1 cellular context compared by ENCODE assay signal in the genomic region with DNA sequence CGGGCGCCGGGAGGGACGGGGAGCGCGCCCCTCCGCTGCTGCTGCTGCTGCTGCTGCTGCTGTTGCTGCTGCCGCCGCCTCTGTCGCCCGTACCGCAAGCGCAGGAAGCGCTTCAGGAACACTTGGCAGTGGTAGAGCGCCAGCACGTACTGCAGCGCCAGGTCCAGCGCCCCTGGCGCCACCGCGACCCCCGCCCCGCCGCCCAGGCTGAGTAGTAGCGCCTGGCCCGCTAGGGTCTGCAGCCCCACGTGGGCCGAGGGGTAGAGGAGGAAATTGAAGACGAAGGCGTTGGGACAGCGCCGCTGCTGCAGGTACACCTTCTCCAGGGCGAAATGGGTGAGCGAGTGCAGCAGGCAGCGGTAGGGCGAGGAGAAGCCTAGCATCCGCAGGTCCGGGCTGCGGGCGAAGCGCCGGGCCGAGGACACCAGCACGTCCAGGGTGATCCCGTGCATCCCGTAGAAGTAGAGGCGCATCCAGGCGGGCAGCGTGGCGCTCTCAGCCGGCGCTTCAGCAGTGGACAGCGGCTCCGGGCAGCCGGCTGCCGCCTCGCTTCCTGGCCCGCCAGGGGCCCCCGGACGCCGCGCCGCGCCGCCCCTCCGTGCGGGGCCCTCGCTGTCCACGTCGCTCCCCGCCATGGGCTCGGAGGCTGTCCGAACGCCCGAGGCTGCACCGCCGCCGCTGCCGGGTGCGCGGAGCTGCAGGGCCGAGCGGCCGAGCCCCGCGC.
TF ChIP-seq lines count a peak whose summit lies in the region.

Gene TMEM229A, minus strand, starts transcription at position 699 of the 724 bp plus-strand sequence. Its CDS starts 64 bp downstream, at position 635.

TF ChIP-seq in HEK293, 187 proteins besides CTCF, POLR2A, EP300 and RAD21 (continued from another document):
- TF ChIP-seq ZBTB44 (tag by site-specific recombination; IDR thresholded peaks at IDR 0.05): peak; percentile 68; the same call in 1 of the 2 replicates
- TF ChIP-seq, protein P1, sequence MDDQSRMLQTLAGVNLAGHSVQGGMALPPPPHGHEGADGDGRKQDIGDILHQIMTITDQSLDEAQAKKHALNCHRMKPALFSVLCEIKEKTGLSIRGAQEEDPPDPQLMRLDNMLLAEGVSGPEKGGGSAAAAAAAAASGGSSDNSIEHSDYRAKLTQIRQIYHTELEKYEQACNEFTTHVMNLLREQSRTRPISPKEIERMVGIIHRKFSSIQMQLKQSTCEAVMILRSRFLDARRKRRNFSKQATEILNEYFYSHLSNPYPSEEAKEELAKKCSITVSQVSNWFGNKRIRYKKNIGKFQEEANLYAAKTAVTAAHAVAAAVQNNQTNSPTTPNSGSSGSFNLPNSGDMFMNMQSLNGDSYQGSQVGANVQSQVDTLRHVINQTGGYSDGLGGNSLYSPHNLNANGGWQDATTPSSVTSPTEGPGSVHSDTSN (CRISPR knock-in tag; IDR thresholded peaks at IDR 0.05): peak; percentile 12
- TF ChIP-seq ZNF341 (tag by site-specific recombination; IDR thresholded peaks at IDR 0.05; ENCODE audit: low read depth): peak; percentile 65
- 0 out of 2 replicates have a peak, but pooled peaks have one; percentile 25 for TF ChIP-seq BCL11A (tag by site-specific recombination; IDR thresholded peaks at IDR 0.05; ENCODE audit: low read depth)
- TF ChIP-seq ZNF600 (tag by site-specific recombination; IDR thresholded peaks at IDR 0.05): peak; percentile 75
